ENCODE assay signal across 8 cellular contexts in genomic region chr17:55421179-55421934, GRCh38. TPM values are rescaled to one million over a fixed set of nuclear protein-coding genes. Genes with fewer than 3 reads are reported as not detected.
DNase-seq lines count a peak whose midpoint lies in the region; ATAC-seq and TF ChIP-seq lines count a peak whose summit lies in the region.

Gene MMD (minus strand): TSS chr17:55421835. CDS start chr17:55421695, 140 bp downstream.

- H3K36me3 ChIP-seq in CD4-positive, alpha-beta memory T cell (ENCODE audit: insufficient read depth, low read length), result no peaks in the 10 kb centered on the region
- no peaks in the 10 kb centered on the region for H3K36me3 ChIP-seq in endocrine pancreas (ENCODE audit: control insufficient read depth, insufficient read depth, low read length)

- no peak for TF ChIP-seq CTCF in type B pancreatic cell (conservative IDR thresholded peaks at IDR 0.05)

- no peaks in the 10 kb centered on the region for H3K9me3 ChIP-seq in CD4-positive, alpha-beta memory T cell (ENCODE audit: control insufficient read depth in 1 of 2, low read length in 2 of 2)
- no peaks in the 10 kb centered on the region for H3K9me3 ChIP-seq in endocrine pancreas (ENCODE audit: control insufficient read depth, low read length)

- CTCF ChIA-PET in CD4-positive, alpha-beta memory T cell (lab: Charles Lee; ENCODE audit: partially characterized antibody), result interaction anchor here (2.5 kb wide), 1 partner anchor 64 kb away, joined by 11 read pairs; no protein-coding TSS in a partner anchor
- CTCF ChIA-PET in T-cell (lab: Charles Lee), result no interaction called here

- intact Hi-C loops in CD4-positive, alpha-beta memory T cell (cut with micrococcal nuclease), result loop anchor here (2.0 to 10.0 kb wide), 2 partner anchors 93 to 153 kb away; no protein-coding TSS in a partner anchor

- peak within 1 kb of the TSS; percentile 80 to 81 for H3K4me3 ChIP-seq in CD4-positive, alpha-beta memory T cell (ENCODE audit: low read length in 2 of 2)
- peak within 1 kb of the TSS; percentile 50 for H3K4me3 ChIP-seq in endocrine pancreas (ENCODE audit: control insufficient read depth, insufficient read depth, low read length)

- DNase-seq in CD4-positive, alpha-beta memory T cell, result peak in 4 of 5 donors; percentile 2 to 40 (median 16)
- DNase-seq in T-cell (peak in 14 of 34 experiments; percentile 0 to 25 (median 4)), mucosa of gallbladder (ENCODE audit: low spot score) (no peak), type B pancreatic cell (ENCODE audit: extremely low spot score, unreplicated experiment) (peak; percentile 70), GF-D8 (lab: John Stamatoyannopoulos, UW) (no peak)

- peak within 1 kb of the TSS; percentile 83 for H3K9ac ChIP-seq in endocrine pancreas (ENCODE audit: control insufficient read depth, insufficient read depth, low read length)

- POLR2A ChIA-PET in CD4-positive, alpha-beta memory T cell (lab: Charles Lee; ENCODE audit: partially characterized antibody), result interaction anchor here (0.6 to 2.5 kb wide), 6 partner anchors 12 to 183 kb away, joined by 3 to 8 read pairs (median 5); no protein-coding TSS in a partner anchor
- POLR2A ChIA-PET in T-cell (lab: Charles Lee), result no interaction called here

- peaks cover 18 to 19% of the 10 kb centered on the region in 2 donors for H3K27me3 Mint-ChIP-seq in CD4-positive, alpha-beta memory T cell
- H3K27me3 Mint-ChIP-seq in T-cell (peaks cover 18 to 26% of the 10 kb centered on the region in 2 donors), type B pancreatic cell (peaks cover 9% of the 10 kb centered on the region)

- H3K4me3 Mint-ChIP-seq in CD4-positive, alpha-beta memory T cell, result peak within 1 kb of the TSS; percentile 87 to 96 (median 93)
- peak within 1 kb of the TSS; percentile 81 to 88 (median 88) for H3K4me3 Mint-ChIP-seq in T-cell
- peak within 1 kb of the TSS; percentile 91 for H3K4me3 Mint-ChIP-seq in type B pancreatic cell

- no peaks in the 10 kb centered on the region for H3K9me3 Mint-ChIP-seq in CD4-positive, alpha-beta memory T cell
- H3K9me3 Mint-ChIP-seq in T-cell, result no peaks in the 10 kb centered on the region
- H3K9me3 Mint-ChIP-seq in type B pancreatic cell, result no peaks in the 10 kb centered on the region

- ATAC-seq in GM19328 (IDR thresholded peaks at IDR 0.05; ENCODE audit: unreplicated experiment), result peak; percentile 27
- ATAC-seq in HG03432 (IDR thresholded peaks at IDR 0.05; ENCODE audit: unreplicated experiment), result peak; percentile 25
- ATAC-seq in T-cell (replicated peaks in 1 of 4), result peak in 1 of 4 experiments; percentile 37

- peak within 1 kb of the TSS; percentile 77 for H3K27ac ChIP-seq in CD4-positive, alpha-beta memory T cell (ENCODE audit: low read depth, low read length)

- H3K36me3 Mint-ChIP-seq in CD4-positive, alpha-beta memory T cell, result peaks cover 0 to 10% of the 10 kb centered on the region in 2 donors
- H3K36me3 Mint-ChIP-seq in T-cell (no peaks in the 10 kb centered on the region), type B pancreatic cell (peaks cover 13% of the 10 kb centered on the region)

- peaks cover 33 to 49% (median 36%) of the 10 kb centered on the region in 4 donors for H3K4me1 Mint-ChIP-seq in CD4-positive, alpha-beta memory T cell
- peaks cover 40 to 45% (median 43%) of the 10 kb centered on the region in 3 donors for H3K4me1 Mint-ChIP-seq in T-cell
- H3K4me1 Mint-ChIP-seq in type B pancreatic cell (ENCODE audit: unreplicated experiment), result peaks cover 25% of the 10 kb centered on the region

- peak within 1 kb of the TSS; percentile 81 to 97 (median 94) for H3K27ac Mint-ChIP-seq in CD4-positive, alpha-beta memory T cell
- H3K27ac Mint-ChIP-seq in T-cell (peak within 1 kb of the TSS; percentile 86 to 89), type B pancreatic cell (peak within 1 kb of the TSS; percentile 73)

- H3K4me1 ChIP-seq in CD4-positive, alpha-beta memory T cell (ENCODE audit: insufficient read depth, low read length), result peaks cover 20% of the 10 kb centered on the region
- H3K4me1 ChIP-seq in endocrine pancreas (ENCODE audit: control insufficient read depth, insufficient read depth, low read length), result peaks cover 10% of the 10 kb centered on the region

- peaks cover 12% of the 10 kb centered on the region for H3K27me3 ChIP-seq in CD4-positive, alpha-beta memory T cell (ENCODE audit: insufficient read depth, low read length)
- H3K27me3 ChIP-seq in endocrine pancreas (ENCODE audit: control insufficient read depth, insufficient read depth, low read length), result no peaks in the 10 kb centered on the region

RNA-seq across cellular contexts. Expression of gene MMD, which starts in this region (rescaled TPM):
- 1 to 10 TPM; 4.2 to 9.2 TPM for total RNA-seq in CD4-positive, alpha-beta memory T cell
- polyA plus RNA-seq in CD4-positive, alpha-beta memory T cell, result 10 to 100 TPM in 1 of 2 donors, 1 to 10 TPM in 1; 9.1 to 20.0 TPM
- total RNA-seq in T-cell, result 10 to 100 TPM; 12.8 to 26.3 (median 17.5) TPM
- total RNA-seq in mucosa of gallbladder, result 16.8 TPM
- 14.0 and 36.9 TPM in 2 replicates for total RNA-seq in type B pancreatic cell (ENCODE audit: low replicate concordance)

Comparison
In these comparisons a context has a peak if more than half of its experiments do, and no peak if none do; other contexts are left out.
1. DNase-seq: peak in CD4-positive, alpha-beta memory T cell (4 of 5) and type B pancreatic cell (single experiment); none in mucosa of gallbladder (single experiment) and GF-D8 (single experiment).
2. Peak in every context shown above with its lines, with median percentiles within 50 percentile points of each other: H3K27ac Mint-ChIP-seq and H3K4me3 Mint-ChIP-seq.